12 cellular contexts compared by ENCODE assay signal in the genomic region with DNA sequence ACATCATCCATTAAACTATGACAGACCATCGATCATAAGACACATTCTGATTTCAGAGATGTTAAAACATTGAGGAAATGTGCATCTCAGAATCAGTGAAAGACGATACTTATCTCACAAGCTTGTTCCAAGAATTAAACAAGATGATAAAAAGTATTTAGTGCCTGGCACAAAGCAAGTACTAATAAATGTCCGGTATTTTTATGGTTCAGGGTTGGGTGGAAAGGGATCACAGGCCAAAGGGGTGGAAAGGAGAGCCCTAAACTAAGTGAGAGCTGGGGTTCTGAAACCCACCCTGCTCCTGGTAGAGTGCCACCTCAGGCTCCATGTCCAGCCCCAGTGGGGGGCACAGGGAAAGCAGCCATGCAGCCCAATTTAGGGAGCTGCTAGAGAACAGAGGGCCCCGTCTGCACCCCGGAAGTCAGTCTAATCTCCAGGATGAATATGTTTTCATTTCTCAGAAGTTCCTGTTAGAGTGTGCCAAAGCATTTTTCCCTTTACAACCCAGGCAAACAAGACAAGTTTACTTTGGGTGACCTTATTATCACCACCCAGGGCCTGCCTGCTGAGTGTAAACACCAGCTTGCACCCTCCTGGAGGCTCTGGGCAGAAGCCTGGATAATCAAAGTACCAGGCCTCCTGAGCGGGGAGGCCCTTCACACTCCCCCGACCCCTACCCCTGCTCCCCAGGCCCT. TPM values are rescaled to one million over a fixed set of nuclear protein-coding genes. Genes with fewer than 3 reads are reported as not detected.
DNase-seq lines count a peak whose midpoint lies in the region; ATAC-seq and TF ChIP-seq lines count a peak whose summit lies in the region.
"Had no signal": no experiment of that assay in that cellular context is flagged by ENCODE, and none has a peak within 500 bp of the region (broad histone marks: within the 10 kb centered on the region; RNA-seq: fewer than 3 reads in every experiment).

No MANE protein-coding gene starts in this region.

- CTCF ChIA-PET in WTC11 (lab: Charles Lee), result interaction anchor here (0.6 to 3.7 kb wide), 6 partner anchors 8 to 66 kb away, joined by 3 to 23 read pairs (median 4); no protein-coding TSS in a partner anchor

- H3K4me1 Mint-ChIP-seq in WTC11, result peaks cover 26% of the 10 kb centered on the region

- ATAC-seq in WTC11, result no peak
- ATAC-seq: GM12878 had no signal

- H3K27me3 Mint-ChIP-seq in WTC11 (ENCODE audit: low read depth), result peaks cover 18% of the 10 kb centered on the region

- TF ChIP-seq CTCF in WTC11 (IDR thresholded peaks at IDR 0.05) (no peak), liver (IDR thresholded peaks at IDR 0.05; ENCODE audit: low read depth, low read length, missing input control) (no peak), tibial artery (IDR thresholded peaks at IDR 0.05) (no peak)

- H3K27ac ChIP-seq in liver (ENCODE audit: low read depth in 1 of 2, low read length in 2 of 2) (peak overlapping the region; percentile 10 to 15), tibial artery (peak overlapping the region; percentile 66 to 69)

- H3K36me3 Mint-ChIP-seq in WTC11, result no peaks in the 10 kb centered on the region

- no peaks in the 10 kb centered on the region for H3K9me3 Mint-ChIP-seq in WTC11
- H3K9me3 Mint-ChIP-seq: activated CD4-positive, alpha-beta memory T cell treated with anti-CD3 and anti-CD28 coated beads, Interleukin-2, amount 10 ng/mL, durations not matched to agents 7 days and 5 days; dendritic cell treated with granulocyte-macrophage colony-stimulating factor and Interleukin-4, amounts not matched to agents 40 ng/mL and 50 ng/mL, for 4 days had no signal

- DNase-seq in NCI-H345 (lab: John Stamatoyannopoulos, UW) (peak; percentile 15), NCI-H345 treated with DMSO at 0.1 percent for 48 hours (lab: John Stamatoyannopoulos, UW; ENCODE audit: unreplicated experiment) (no peak), WTC11 (ENCODE audit: low spot score) (no peak), tibial artery (no peak), AG20443 (ENCODE audit: low spot score) (no peak), T-helper 1 cell (no peak)
- no peak for DNase-seq in activated naive CD4-positive, alpha-beta T cell (lab: John Stamatoyannopoulos, UW)
- DNase-seq: activated CD4-positive, alpha-beta memory T cell treated with anti-CD3 and anti-CD28 coated beads, Interleukin-2, amount 10 ng/mL, durations not matched to agents 7 days and 5 days; stimulated activated CD4-positive, alpha-beta T cell treated with anti-CD3 and anti-CD28 coated beads, Interleukin-4, amount 100 ng/mL, for 1 hour had no signal

- H3K9me3 ChIP-seq in liver (ENCODE audit: control insufficient read depth in 4 of 4, low read length in 3 of 4) (no peaks in the 10 kb centered on the region), tibial artery (no peaks in the 10 kb centered on the region)

- intact Hi-C loops in tibial artery (cut with DNase I; ENCODE audit: low total_unique reads), result no loop called here

- H3K9ac ChIP-seq in liver (ENCODE audit: low read depth in 1 of 2, low read length in 2 of 2), result no peak overlapping the region

- 34% methylated on average over 7 of the region's 7 CpGs for whole genome bisulfite sequencing in liver

- no peak overlapping the region for H3K27ac Mint-ChIP-seq in WTC11
- H3K27ac Mint-ChIP-seq: activated CD4-positive, alpha-beta memory T cell treated with anti-CD3 and anti-CD28 coated beads, Interleukin-2, amount 10 ng/mL, durations not matched to agents 7 days and 5 days had no signal

- POLR2A ChIA-PET in WTC11 (lab: Charles Lee), result interaction anchor here (0.8 kb wide), 1 partner anchor 24 kb away, joined by 3 read pairs; no protein-coding TSS in a partner anchor

- H3K36me3 ChIP-seq in liver (ENCODE audit: control insufficient read depth in 4 of 4, insufficient read depth in 3 of 4, low read depth in 1 of 4, low read length in 3 of 4), result no peaks in the 10 kb centered on the region
- H3K36me3 ChIP-seq in tibial artery, result no peaks in the 10 kb centered on the region

- H3K4me3 ChIP-seq in liver (ENCODE audit: low read depth in 1 of 3, low read length in 3 of 3) (no peak overlapping the region), tibial artery (no peak overlapping the region)
- H3K4me3 ChIP-seq: GM12878 had no signal

- H3K27me3 ChIP-seq in liver (ENCODE audit: control insufficient read depth in 4 of 4, insufficient read depth in 4 of 4, low read length in 3 of 4), result peaks cover 0 to 17% (median 6%) of the 10 kb centered on the region in 4 donors
- peaks cover 4 to 22% of the 10 kb centered on the region in 2 donors for H3K27me3 ChIP-seq in tibial artery

- peak in 1 of 2 donors; percentile 17 for TF ChIP-seq RAD21 in liver (IDR thresholded peaks at IDR 0.05)

- no peak overlapping the region for H3K4me3 Mint-ChIP-seq in WTC11
- H3K4me3 Mint-ChIP-seq: activated CD4-positive, alpha-beta memory T cell treated with anti-CD3 and anti-CD28 coated beads, Interleukin-2, amount 10 ng/mL, durations not matched to agents 7 days and 5 days; dendritic cell treated with granulocyte-macrophage colony-stimulating factor and Interleukin-4, amounts not matched to agents 40 ng/mL and 50 ng/mL, for 4 days had no signal

- H3K4me1 ChIP-seq in liver (ENCODE audit: control insufficient read depth in 4 of 4, insufficient read depth in 4 of 4, low read length in 3 of 4) (peaks cover 11 to 37% (median 13%) of the 10 kb centered on the region in 4 donors), tibial artery (peaks cover 4 to 51% (median 44%) of the 10 kb centered on the region in 4 donors)

TF ChIP-seq in WTC11, 78 proteins besides CTCF, POLR2A, EP300 and RAD21:
- TF ChIP-seq, protein P1, sequence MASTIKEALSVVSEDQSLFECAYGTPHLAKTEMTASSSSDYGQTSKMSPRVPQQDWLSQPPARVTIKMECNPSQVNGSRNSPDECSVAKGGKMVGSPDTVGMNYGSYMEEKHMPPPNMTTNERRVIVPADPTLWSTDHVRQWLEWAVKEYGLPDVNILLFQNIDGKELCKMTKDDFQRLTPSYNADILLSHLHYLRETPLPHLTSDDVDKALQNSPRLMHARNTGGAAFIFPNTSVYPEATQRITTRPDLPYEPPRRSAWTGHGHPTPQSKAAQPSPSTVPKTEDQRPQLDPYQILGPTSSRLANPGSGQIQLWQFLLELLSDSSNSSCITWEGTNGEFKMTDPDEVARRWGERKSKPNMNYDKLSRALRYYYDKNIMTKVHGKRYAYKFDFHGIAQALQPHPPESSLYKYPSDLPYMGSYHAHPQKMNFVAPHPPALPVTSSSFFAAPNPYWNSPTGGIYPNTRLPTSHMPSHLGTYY (CRISPR knock-in tag; IDR thresholded peaks at IDR 0.05), result no peak
- peak; percentile 35; the same call in 1 of the 2 replicates for TF ChIP-seq GABPB1 (CRISPR knock-in tag; IDR thresholded peaks at IDR 0.05)

TF ChIP-seq in liver, 16 proteins besides CTCF, POLR2A, EP300 and RAD21 (continues in another document):
- TF ChIP-seq EGR1 (IDR thresholded peaks at IDR 0.05; ENCODE audit: low read depth in 2 of 2), result no peak
- no peak for TF ChIP-seq ZBTB33 (IDR thresholded peaks at IDR 0.05)
- TF ChIP-seq GABPA (IDR thresholded peaks at IDR 0.05 in 1 of 2, conservative IDR thresholded peaks at IDR 0.05 in 1 of 2), result no peak
- TF ChIP-seq NR2F2 (IDR thresholded peaks at IDR 0.05), result peak; percentile 71
- TF ChIP-seq, protein P2, sequence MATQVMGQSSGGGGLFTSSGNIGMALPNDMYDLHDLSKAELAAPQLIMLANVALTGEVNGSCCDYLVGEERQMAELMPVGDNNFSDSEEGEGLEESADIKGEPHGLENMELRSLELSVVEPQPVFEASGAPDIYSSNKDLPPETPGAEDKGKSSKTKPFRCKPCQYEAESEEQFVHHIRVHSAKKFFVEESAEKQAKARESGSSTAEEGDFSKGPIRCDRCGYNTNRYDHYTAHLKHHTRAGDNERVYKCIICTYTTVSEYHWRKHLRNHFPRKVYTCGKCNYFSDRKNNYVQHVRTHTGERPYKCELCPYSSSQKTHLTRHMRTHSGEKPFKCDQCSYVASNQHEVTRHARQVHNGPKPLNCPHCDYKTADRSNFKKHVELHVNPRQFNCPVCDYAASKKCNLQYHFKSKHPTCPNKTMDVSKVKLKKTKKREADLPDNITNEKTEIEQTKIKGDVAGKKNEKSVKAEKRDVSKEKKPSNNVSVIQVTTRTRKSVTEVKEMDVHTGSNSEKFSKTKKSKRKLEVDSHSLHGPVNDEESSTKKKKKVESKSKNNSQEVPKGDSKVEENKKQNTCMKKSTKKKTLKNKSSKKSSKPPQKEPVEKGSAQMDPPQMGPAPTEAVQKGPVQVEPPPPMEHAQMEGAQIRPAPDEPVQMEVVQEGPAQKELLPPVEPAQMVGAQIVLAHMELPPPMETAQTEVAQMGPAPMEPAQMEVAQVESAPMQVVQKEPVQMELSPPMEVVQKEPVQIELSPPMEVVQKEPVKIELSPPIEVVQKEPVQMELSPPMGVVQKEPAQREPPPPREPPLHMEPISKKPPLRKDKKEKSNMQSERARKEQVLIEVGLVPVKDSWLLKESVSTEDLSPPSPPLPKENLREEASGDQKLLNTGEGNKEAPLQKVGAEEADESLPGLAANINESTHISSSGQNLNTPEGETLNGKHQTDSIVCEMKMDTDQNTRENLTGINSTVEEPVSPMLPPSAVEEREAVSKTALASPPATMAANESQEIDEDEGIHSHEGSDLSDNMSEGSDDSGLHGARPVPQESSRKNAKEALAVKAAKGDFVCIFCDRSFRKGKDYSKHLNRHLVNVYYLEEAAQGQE (IDR thresholded peaks at IDR 0.05), result peak; percentile 42
- TF ChIP-seq, protein P3, sequence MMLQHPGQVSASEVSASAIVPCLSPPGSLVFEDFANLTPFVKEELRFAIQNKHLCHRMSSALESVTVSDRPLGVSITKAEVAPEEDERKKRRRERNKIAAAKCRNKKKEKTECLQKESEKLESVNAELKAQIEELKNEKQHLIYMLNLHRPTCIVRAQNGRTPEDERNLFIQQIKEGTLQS (IDR thresholded peaks at IDR 0.05), result no peak
- no peak for TF ChIP-seq JUND (IDR thresholded peaks at IDR 0.05)
- peak; percentile 61 for TF ChIP-seq SP1 (IDR thresholded peaks at IDR 0.05)
- TF ChIP-seq HNF4A (conservative IDR thresholded peaks at IDR 0.05), result peak; percentile 21 to 40
- no peak for TF ChIP-seq TAF1 (conservative IDR thresholded peaks at IDR 0.05)

RNA-seq across cellular contexts. Expression of gene CREB3L1, which starts 3.8 kb away (rescaled TPM):
- total RNA-seq in WTC11 (2021), result 10.9 to 12.6 TPM (median 11.4 TPM) in 3 replicates
- 1 to 10 TPM in 1 of 2 donors, under 1 TPM in 1; 0.17 to 1.3 TPM for total RNA-seq in liver
- polyA plus RNA-seq in liver, result under 1 TPM; 0.14 to 0.50 TPM
- total RNA-seq: activated CD4-positive, alpha-beta memory T cell treated with anti-CD3 and anti-CD28 coated beads, Interleukin-2, amount 10 ng/mL, durations not matched to agents 7 days and 5 days had no signal
